In the genomic region with DNA sequence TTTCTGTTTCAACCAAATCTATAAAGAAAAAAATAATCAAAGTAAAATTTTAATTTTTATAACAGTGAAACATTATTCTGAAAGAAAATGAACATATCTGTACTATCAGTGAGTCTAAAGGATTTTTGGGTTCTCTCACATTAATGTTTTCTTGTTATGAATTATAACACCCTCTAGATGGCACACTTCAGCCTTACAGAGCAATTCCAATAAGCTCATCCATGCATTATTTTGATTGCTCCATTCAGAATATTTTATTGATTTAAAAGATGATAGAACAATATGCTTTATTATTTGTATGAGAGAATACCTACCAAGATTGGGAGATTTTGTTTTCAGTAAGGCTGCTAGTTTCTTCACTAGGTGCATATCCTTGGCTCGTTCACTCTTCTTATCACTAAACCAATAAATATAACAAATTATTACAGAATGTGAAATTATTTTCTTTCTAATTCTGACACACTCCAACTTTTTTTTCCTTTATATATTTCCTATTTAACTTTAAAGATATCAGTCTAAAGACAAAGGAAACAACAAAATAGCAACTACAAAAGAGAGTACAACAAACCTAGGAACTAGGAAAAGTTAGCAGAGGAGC, we compare ENCODE assay signal across 9 cellular contexts.
DNase-seq lines count a peak whose midpoint lies in the region; TF ChIP-seq lines count a peak whose summit lies in the region.
"Had no signal": no experiment of that assay in that cellular context is flagged by ENCODE, and none has a peak within 500 bp of the region (broad histone marks: within the 10 kb centered on the region; RNA-seq: fewer than 3 reads in every experiment).

No MANE protein-coding gene starts in this region.

- intact Hi-C loops in ascending aorta (cut with DNase I) (no loop called here), testis (cut with DNase I; ENCODE audit: low total_unique reads) (no loop called here)

- TF ChIP-seq CTCF in 22Rv1 (IDR thresholded peaks at IDR 0.05), result peak; percentile 91
- TF ChIP-seq CTCF in GM10266 (IDR thresholded peaks at IDR 0.05; ENCODE audit: control insufficient read depth, insufficient read depth, low read depth, missing control alignments), result peak; percentile 32
- peak in 2 of 3 experiments; percentile 28 to 52 for TF ChIP-seq CTCF in ascending aorta (IDR thresholded peaks at IDR 0.05)
- TF ChIP-seq CTCF in testis (IDR thresholded peaks at IDR 0.05), result peak in 1 of 3 experiments; percentile 37

- no peaks in the 10 kb centered on the region for H3K9me3 ChIP-seq in ascending aorta
- H3K9me3 ChIP-seq in testis, result no peaks in the 10 kb centered on the region

- H3K27ac ChIP-seq in 22Rv1 (no peak overlapping the region), ascending aorta (no peak overlapping the region), testis (no peak overlapping the region)

- no peaks in the 10 kb centered on the region for H3K27me3 ChIP-seq in ascending aorta
- H3K27me3 ChIP-seq in testis, result no peaks in the 10 kb centered on the region

- WGBS in testis, 2 donors, result 67 to 72% methylated on average over 1 of the region's 1 CpG

- TF ChIP-seq POLR2A in testis (IDR thresholded peaks at IDR 0.05), result no peak

- DNase-seq in GM10266 (ENCODE audit: extremely low spot score) (peak; percentile 16), NCI-H146 (lab: John Stamatoyannopoulos, UW) (peak; percentile 12), ascending aorta (ENCODE audit: low spot score in 2 of 2) (no peak), lung microvascular endothelial cell (ENCODE audit: low read depth in 2 of 2) (peak; percentile 47 to 57), NCI-H187 treated with DMSO at 0.1 percent for 48 hours (lab: John Stamatoyannopoulos, UW) (no peak), testis (no peak)
- DNase-seq in stimulated activated CD4-positive, alpha-beta T cell treated with anti-CD3 and anti-CD28 coated beads, Interleukin-2, amount 100 ng/mL, for 48 hours, result no peak
- DNase-seq: activated naive CD8-positive, alpha-beta T cell treated with anti-CD3 and anti-CD28 coated beads, Interleukin-2, amount 10 ng/mL, durations not matched to agents 7 days and 5 days had no signal

- peaks cover 37 to 54% of the 10 kb centered on the region in 2 donors for H3K36me3 ChIP-seq in ascending aorta
- no peaks in the 10 kb centered on the region for H3K36me3 ChIP-seq in testis (ENCODE audit: low read depth, missing control alignments)

- no peaks in the 10 kb centered on the region for H3K4me1 ChIP-seq in ascending aorta
- H3K4me1 ChIP-seq in testis, result no peaks in the 10 kb centered on the region

- no peak overlapping the region for H3K4me3 ChIP-seq in ascending aorta
- H3K4me3 ChIP-seq in testis, result no peak overlapping the region

Comparison
In these comparisons a context has a peak if more than half of its experiments do, and no peak if none do; other contexts are left out.
1. DNase-seq: peak in GM10266 (single experiment), NCI-H146 (single experiment) and lung microvascular endothelial cell (2 of 2); none in ascending aorta (0 of 2), NCI-H187 treated with DMSO at 0.1 percent for 48 hours (single experiment), stimulated activated CD4-positive, alpha-beta T cell treated with anti-CD3 and anti-CD28 coated beads, Interleukin-2, amount 100 ng/mL, for 48 hours (0 of 2) and testis (single experiment).